Comparison of ENCODE assay signal across 15 cellular contexts in the genomic region with DNA sequence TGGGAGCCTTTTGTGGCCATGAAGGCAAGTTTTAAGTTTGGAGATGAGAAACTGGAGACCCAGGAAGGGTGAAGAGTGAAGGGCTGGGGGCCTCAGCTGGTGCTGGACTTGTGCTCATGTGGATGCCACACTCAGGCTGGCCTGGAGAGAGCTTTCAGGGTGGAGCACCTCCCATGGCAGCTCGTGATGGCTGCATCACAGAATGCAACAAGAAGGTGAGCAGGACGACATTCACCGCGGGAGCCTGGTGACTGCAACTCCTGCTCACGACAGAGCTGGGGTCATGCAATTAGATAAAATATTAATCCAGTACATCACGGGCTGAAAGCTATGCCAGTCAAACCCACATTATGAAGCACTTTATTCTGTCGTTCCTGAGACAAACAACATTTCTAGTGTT. TPM values are rescaled to one million over a fixed set of nuclear protein-coding genes. Genes with fewer than 3 reads are reported as not detected.
DNase-seq lines count a peak whose midpoint lies in the region; ATAC-seq and TF ChIP-seq lines count a peak whose summit lies in the region.
"Had no signal": no experiment of that assay in that cellular context is flagged by ENCODE, and none has a peak within 500 bp of the region (broad histone marks: within the 10 kb centered on the region; RNA-seq: fewer than 3 reads in every experiment).

No MANE protein-coding gene starts in this region.

- peaks cover 24 to 68% (median 44%) of the 10 kb centered on the region in 4 donors for H3K4me1 ChIP-seq in transverse colon
- H3K4me1 ChIP-seq: ascending aorta had no signal

- TF ChIP-seq POLR2A in transverse colon (IDR thresholded peaks at IDR 0.05), result no peak

- in situ Hi-C loops in transverse colon (cut with MboI; ENCODE audit: low pct_ligation_motif_present in 1 of 4, low pct_unique_long_range_greater_than_20kb in 1 of 4, low sequenced_read_pairs in 3 of 4) (no loop called here), brain microvascular endothelial cell (cut with HindIII; ENCODE audit: low pct_ligation_motif_present, low sequenced_read_pairs) (no loop called here)

- H4K20me1 ChIP-seq in SU-DHL-6 (ENCODE audit: low read depth, low read length), result no peaks in the 10 kb centered on the region; the same call in 1 of the 2 replicates

- H3K36me3 Mint-ChIP-seq in activated CD4-positive, alpha-beta T cell treated with anti-CD3 and anti-CD28 coated beads, Interleukin-2, amount 10 ng/mL, durations not matched to agents 7 days and 5 days (ENCODE audit: low read depth), result peaks cover 56% of the 10 kb centered on the region
- peaks cover 34% of the 10 kb centered on the region for H3K36me3 Mint-ChIP-seq in effector memory CD8-positive, alpha-beta T cell (ENCODE audit: insufficient read depth)
- H3K36me3 Mint-ChIP-seq in stimulated activated memory B cell treated with anti-CD40 and anti-IgM and Interleukin-4, amounts not matched to agents 10 μg/mL and 1 μg/mL and 100 μg/mL, for 72 hours, result peaks cover 9% of the 10 kb centered on the region

- intact Hi-C loops in transverse colon (cut with DNase I; ENCODE audit: low total_unique reads), result no loop called here

- no peak for TF ChIP-seq CTCF in SU-DHL-6 (IDR thresholded peaks at IDR 0.05; ENCODE audit: insufficient read depth, low read length, poor library complexity, severe bottlenecking)
- TF ChIP-seq CTCF in transverse colon (IDR thresholded peaks at IDR 0.05), result no peak
- no peak for TF ChIP-seq CTCF in brain microvascular endothelial cell (IDR thresholded peaks at IDR 0.05; ENCODE audit: low read depth, low read length, missing control alignments)

- H3K27ac ChIP-seq in SU-DHL-6 (ENCODE audit: low read depth, low read length), result peak overlapping the region; percentile 24
- peak overlapping the region in 2 of 4 donors; percentile 43 to 51 for H3K27ac ChIP-seq in transverse colon
- H3K27ac ChIP-seq in brain microvascular endothelial cell, result no peak overlapping the region
- H3K27ac ChIP-seq: ascending aorta had no signal

- H3K9me2 ChIP-seq in SU-DHL-6 (replicated peaks; ENCODE audit: insufficient read depth, low read length), result no peaks in the 10 kb centered on the region

- H3K27me3 ChIP-seq in SU-DHL-6 (ENCODE audit: low read length), result no peaks in the 10 kb centered on the region
- H3K27me3 ChIP-seq in transverse colon, result no peaks in the 10 kb centered on the region
- no peaks in the 10 kb centered on the region for H3K27me3 ChIP-seq in brain microvascular endothelial cell (replicated peaks)
- H3K27me3 ChIP-seq: ascending aorta, left lung had no signal

- H3F3A ChIP-seq in SU-DHL-6 (ENCODE audit: insufficient read depth), result peaks cover 19% of the 10 kb centered on the region

- 81 to 90% methylated on average over 3 to 7 of the region's 7 CpGs for WGBS in transverse colon (ENCODE audit: low coverage in 1 of 2), 2 donors

- no peaks in the 10 kb centered on the region for H3K9me3 Mint-ChIP-seq in activated CD4-positive, alpha-beta T cell treated with anti-CD3 and anti-CD28 coated beads, Interleukin-2, amount 10 ng/mL, durations not matched to agents 7 days and 5 days
- H3K9me3 Mint-ChIP-seq in effector memory CD8-positive, alpha-beta T cell, result no peaks in the 10 kb centered on the region
- H3K9me3 Mint-ChIP-seq in stimulated activated memory B cell treated with anti-CD40 and anti-IgM and Interleukin-4, amounts not matched to agents 10 μg/mL and 1 μg/mL and 100 μg/mL, for 72 hours, result no peaks in the 10 kb centered on the region

- ATAC-seq in effector memory CD8-positive, alpha-beta T cell (replicated peaks), result no peak
- ATAC-seq in stimulated activated memory B cell treated with anti-CD40 and anti-IgM and Interleukin-4, amounts not matched to agents 10 μg/mL and 1 μg/mL and 100 μg/mL, for 72 hours, result no peak
- ATAC-seq: left lung had no signal

- H3K4me2 ChIP-seq in SU-DHL-6 (ENCODE audit: low read depth, low read length, poor library complexity, severe bottlenecking), result no peak overlapping the region

- no peaks in the 10 kb centered on the region for H3K27me3 Mint-ChIP-seq in activated CD4-positive, alpha-beta T cell treated with anti-CD3 and anti-CD28 coated beads, Interleukin-2, amount 10 ng/mL, durations not matched to agents 7 days and 5 days
- H3K27me3 Mint-ChIP-seq in effector memory CD8-positive, alpha-beta T cell, result no peaks in the 10 kb centered on the region
- H3K27me3 Mint-ChIP-seq in stimulated activated memory B cell treated with anti-CD40 and anti-IgM and Interleukin-4, amounts not matched to agents 10 μg/mL and 1 μg/mL and 100 μg/mL, for 72 hours, result no peaks in the 10 kb centered on the region

- POLR2A ChIA-PET in activated CD4-positive, alpha-beta T cell treated with anti-CD3 and anti-CD28 coated beads, Interleukin-2, amount 10 ng/mL, durations not matched to agents 7 days and 5 days (lab: Charles Lee), result no interaction called here

- peaks cover 87% of the 10 kb centered on the region for H3K4me1 Mint-ChIP-seq in activated CD4-positive, alpha-beta T cell treated with anti-CD3 and anti-CD28 coated beads, Interleukin-2, amount 10 ng/mL, durations not matched to agents 7 days and 5 days
- peaks cover 69 to 72% of the 10 kb centered on the region in 2 donors for H3K4me1 Mint-ChIP-seq in effector memory CD8-positive, alpha-beta T cell (ENCODE audit: low read depth in 2 of 2)
- peaks cover 95% of the 10 kb centered on the region for H3K4me1 Mint-ChIP-seq in stimulated activated memory B cell treated with anti-CD40 and anti-IgM and Interleukin-4, amounts not matched to agents 10 μg/mL and 1 μg/mL and 100 μg/mL, for 72 hours

- peak overlapping the region; percentile 89 for H3K27ac Mint-ChIP-seq in activated CD4-positive, alpha-beta T cell treated with anti-CD3 and anti-CD28 coated beads, Interleukin-2, amount 10 ng/mL, durations not matched to agents 7 days and 5 days
- peak overlapping the region; percentile 85 to 93 for H3K27ac Mint-ChIP-seq in effector memory CD8-positive, alpha-beta T cell
- H3K27ac Mint-ChIP-seq in stimulated activated memory B cell treated with anti-CD40 and anti-IgM and Interleukin-4, amounts not matched to agents 10 μg/mL and 1 μg/mL and 100 μg/mL, for 72 hours, result peak overlapping the region; percentile 50

- no peak overlapping the region for H2AFZ ChIP-seq in SU-DHL-6 (ENCODE audit: low read depth, low read length, severe bottlenecking)

- no peak overlapping the region for H3K9ac ChIP-seq in SU-DHL-6 (ENCODE audit: low read length)

- CTCF ChIA-PET in activated CD4-positive, alpha-beta T cell treated with anti-CD3 and anti-CD28 coated beads, Interleukin-2, amount 10 ng/mL, durations not matched to agents 7 days and 5 days (lab: Charles Lee), result interaction anchor here (0.7 to 3.3 kb wide), 4 partner anchors 9 to 111 kb away, joined by 3 to 13 read pairs (median 6); no protein-coding TSS in a partner anchor

- H3K4me3 ChIP-seq in SU-DHL-6 (ENCODE audit: insufficient read depth, low read length, poor library complexity, severe bottlenecking), result no peak overlapping the region
- no peak overlapping the region for H3K4me3 ChIP-seq in transverse colon
- no peak overlapping the region for H3K4me3 ChIP-seq in brain microvascular endothelial cell (ENCODE audit: low read depth, low read length)
- H3K4me3 ChIP-seq: ascending aorta, left lung had no signal

- no peak for DNase-seq in activated CD4-positive, alpha-beta T cell treated with anti-CD3 and anti-CD28 coated beads, Interleukin-2, amount 10 ng/mL, durations not matched to agents 7 days and 5 days
- DNase-seq in activated CD4-positive, alpha-beta T cell treated with anti-CD3 and anti-CD28 coated beads for 48 hours, result no peak
- no peak for DNase-seq in effector memory CD8-positive, alpha-beta T cell
- DNase-seq in NCI-H82 (lab: John Stamatoyannopoulos, UW) (no peak), transverse colon (no peak), brain microvascular endothelial cell (no peak)
- DNase-seq: MV-4-11; NCI-H2107; SIG-M5; stimulated activated CD4-positive, alpha-beta T cell treated with anti-CD3 and anti-CD28 coated beads, Interleukin-2, amount 100 ng/mL, for 24 hours; stimulated activated CD8-positive, alpha-beta memory T cell treated with anti-CD3 and anti-CD28 coated beads, Interleukin-4, amount 100 ng/mL, for 48 hours had no signal

- no peak overlapping the region for H3K4me3 Mint-ChIP-seq in activated CD4-positive, alpha-beta T cell treated with anti-CD3 and anti-CD28 coated beads, Interleukin-2, amount 10 ng/mL, durations not matched to agents 7 days and 5 days
- peak overlapping the region; percentile 60 to 66 for H3K4me3 Mint-ChIP-seq in effector memory CD8-positive, alpha-beta T cell
- no peak overlapping the region for H3K4me3 Mint-ChIP-seq in stimulated activated memory B cell treated with anti-CD40 and anti-IgM and Interleukin-4, amounts not matched to agents 10 μg/mL and 1 μg/mL and 100 μg/mL, for 72 hours

- TF ChIP-seq EP300 in transverse colon (IDR thresholded peaks at IDR 0.05; ENCODE audit: low read depth), result no peak

- H3K36me3 ChIP-seq in SU-DHL-6 (ENCODE audit: low read length) (no peaks in the 10 kb centered on the region), transverse colon (no peaks in the 10 kb centered on the region), brain microvascular endothelial cell (replicated peaks) (no peaks in the 10 kb centered on the region)
- H3K36me3 ChIP-seq: ascending aorta, left lung had no signal

- H3K79me2 ChIP-seq in SU-DHL-6 (ENCODE audit: insufficient read depth, low read length), result no peaks in the 10 kb centered on the region

- no peaks in the 10 kb centered on the region for H3K9me3 ChIP-seq in SU-DHL-6 (ENCODE audit: insufficient read depth, low read length)
- H3K9me3 ChIP-seq in transverse colon, result no peaks in the 10 kb centered on the region
- H3K9me3 ChIP-seq: ascending aorta, left lung had no signal

RNA-seq across cellular contexts. Expression of a gene that starts 59.7 kb away (rescaled TPM):
- 100 to 1,000 TPM; 334 to 336 TPM for total RNA-seq in activated CD4-positive, alpha-beta T cell treated with anti-CD3 and anti-CD28 coated beads, Interleukin-2, amount 10 ng/mL, durations not matched to agents 7 days and 5 days
- 10 to 100 TPM in 3 of 4 donors, 1 to 10 TPM in 1; 8.7 to 29.1 (median 14.5) TPM for total RNA-seq in transverse colon

Comparison
In these comparisons a context has a peak if more than half of its experiments do, and no peak if none do; other contexts are left out.
1. H3K4me3 Mint-ChIP-seq: peak in effector memory CD8-positive, alpha-beta T cell (2 of 2); none in activated CD4-positive, alpha-beta T cell treated with anti-CD3 and anti-CD28 coated beads, Interleukin-2, amount 10 ng/mL, durations not matched to agents 7 days and 5 days (single experiment) and stimulated activated memory B cell treated with anti-CD40 and anti-IgM and Interleukin-4, amounts not matched to agents 10 μg/mL and 1 μg/mL and 100 μg/mL, for 72 hours (single experiment).
2. RNA of a gene that starts 59.7 kb away (total RNA-seq): 334 to 336 TPM in activated CD4-positive, alpha-beta T cell treated with anti-CD3 and anti-CD28 coated beads, Interleukin-2, amount 10 ng/mL, durations not matched to agents 7 days and 5 days; 8.7 to 29.1 TPM in transverse colon; every median in the first group is over 10 times any median in the second.
3. Peak in every context shown above with its lines, with median percentiles within 50 percentile points of each other: H3K27ac Mint-ChIP-seq.